Comparison of ENCODE assay signal across 9 cellular contexts in the genomic region with DNA sequence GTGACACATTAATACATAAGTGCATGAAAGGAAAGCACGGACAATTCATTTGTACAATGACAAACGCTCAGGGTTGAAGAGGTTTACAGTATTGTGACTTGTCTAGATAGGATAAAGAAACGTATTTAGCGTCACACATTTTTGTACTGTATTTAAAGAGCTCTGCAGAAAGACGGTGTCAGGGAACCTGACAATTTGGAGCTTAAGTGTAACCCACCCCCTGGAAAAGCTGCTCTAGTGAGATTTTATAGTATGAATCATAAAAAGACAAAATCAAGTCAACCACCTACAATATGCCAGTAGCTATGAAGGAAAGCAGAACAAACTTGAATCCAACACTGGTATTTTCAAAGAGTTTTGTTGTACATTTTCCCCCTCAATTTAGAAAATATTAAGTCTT. TPM values are rescaled to one million over a fixed set of nuclear protein-coding genes. Genes with fewer than 3 reads are reported as not detected.
DNase-seq lines count a peak whose midpoint lies in the region; ATAC-seq and TF ChIP-seq lines count a peak whose summit lies in the region.
"Had no signal": no experiment of that assay in that cellular context is flagged by ENCODE, and none has a peak within 500 bp of the region (broad histone marks: within the 10 kb centered on the region; RNA-seq: fewer than 3 reads in every experiment).

No MANE protein-coding gene starts in this region.

- intact Hi-C loops in Caco-2 (cut with micrococcal nuclease; ENCODE audit: unreplicated experiment) = loop anchor here (10.0 kb wide), 1 partner anchor 107 kb away; a partner anchor contains a TSS

- WGBS in ectodermal cell, 2 experiments = 32 to 42% methylated on average over 5 of the region's 5 CpGs

- H3K27me3 ChIP-seq in Caco-2 (replicated peaks; ENCODE audit: control insufficient read depth, insufficient read depth, low read length) (no peaks in the 10 kb centered on the region), MG63 (no peaks in the 10 kb centered on the region), ectodermal cell (ENCODE audit: control insufficient read depth, insufficient read depth, low read length, poor library complexity, severe bottlenecking) (no peaks in the 10 kb centered on the region), neural progenitor cell (no peaks in the 10 kb centered on the region)

- no peak overlapping the region for H2AFZ ChIP-seq in neural progenitor cell (replicated peaks)

- H4K20me1 ChIP-seq in neural progenitor cell (ENCODE audit: low read depth) = peaks cover 99% of the 10 kb centered on the region

- H3K4me3 Mint-ChIP-seq in Caco-2 (ENCODE audit: unreplicated experiment) (peak overlapping the region; percentile 43), neural progenitor cell (peak overlapping the region; percentile 57)

- CTCF ChIA-PET in Caco-2 (lab: Charles Lee) = interaction anchor here (2.9 kb wide), 1 partner anchor 11 kb away, joined by 8 read pairs; no protein-coding TSS in a partner anchor

- ATAC-seq in GM19395 (IDR thresholded peaks at IDR 0.05; ENCODE audit: unreplicated experiment) = no peak

- peaks cover 23% of the 10 kb centered on the region for H3F3A ChIP-seq in neural progenitor cell (ENCODE audit: low read depth)

- H3K27ac Mint-ChIP-seq in Caco-2 (ENCODE audit: unreplicated experiment) = no peak overlapping the region
- H3K27ac Mint-ChIP-seq in neural progenitor cell = no peak overlapping the region

- no peaks in the 10 kb centered on the region for H3K27me3 Mint-ChIP-seq in Caco-2 (ENCODE audit: insufficient read depth, unreplicated experiment)
- no peaks in the 10 kb centered on the region for H3K27me3 Mint-ChIP-seq in neural progenitor cell (ENCODE audit: insufficient read depth, low read depth)

- peaks cover 100% of the 10 kb centered on the region for H3K79me2 ChIP-seq in neural progenitor cell (ENCODE audit: low read depth)

- DNase-seq in Caco-2 (no peak), MG63 (no peak), neural progenitor cell (ENCODE audit: low spot score) (no peak), NCI-H1417 treated with DMSO at 0.1 percent for 48 hours (lab: John Stamatoyannopoulos, UW) (no peak), cerebellum (ENCODE audit: low spot score) (no peak), NCI-H1092 treated with DMSO at 0.1 percent for 48 hours (lab: John Stamatoyannopoulos, UW) (no peak)
- DNase-seq: NCI-H187 treated with DMSO at 0.1 percent for 48 hours had no signal

- H3K4me1 ChIP-seq in Caco-2 = peaks cover 72% of the 10 kb centered on the region
- peaks cover 46% of the 10 kb centered on the region for H3K4me1 ChIP-seq in ectodermal cell (ENCODE audit: control insufficient read depth, insufficient read depth, low read length)
- peaks cover 66% of the 10 kb centered on the region for H3K4me1 ChIP-seq in neural progenitor cell

- H3K9me3 Mint-ChIP-seq in Caco-2 (ENCODE audit: unreplicated experiment) (no peaks in the 10 kb centered on the region), neural progenitor cell (no peaks in the 10 kb centered on the region)

- H3K36me3 ChIP-seq in Caco-2 (ENCODE audit: control insufficient read depth, insufficient read depth, low read length) (no peaks in the 10 kb centered on the region), MG63 (peaks cover 80% of the 10 kb centered on the region), ectodermal cell (ENCODE audit: control insufficient read depth, insufficient read depth, low read length) (peaks cover 2% of the 10 kb centered on the region), neural progenitor cell (no peaks in the 10 kb centered on the region)

- peaks cover 89% of the 10 kb centered on the region for H3K36me3 Mint-ChIP-seq in Caco-2 (ENCODE audit: insufficient read depth, unreplicated experiment)
- peaks cover 28% of the 10 kb centered on the region for H3K36me3 Mint-ChIP-seq in neural progenitor cell

- H3K4me2 ChIP-seq in neural progenitor cell = peak overlapping the region; percentile 89

- H3K4me1 Mint-ChIP-seq in Caco-2 (ENCODE audit: low read depth, unreplicated experiment) = peaks cover 43% of the 10 kb centered on the region
- peaks cover 74% of the 10 kb centered on the region for H3K4me1 Mint-ChIP-seq in neural progenitor cell

- H3K9ac ChIP-seq in neural progenitor cell = no peak overlapping the region

- no TSS peak for BruUV-seq in Caco-2 (replicated peaks; lab: Mats Ljungman, UMichigan)

- no peak for TF ChIP-seq CTCF in Caco-2 (IDR thresholded peaks at IDR 0.05; ENCODE audit: insufficient read depth in 1 of 2, low read depth in 1 of 2, low read length in 1 of 2, severe bottlenecking in 1 of 2, unreplicated experiment in 1 of 2)
- no peak for TF ChIP-seq CTCF in neural progenitor cell (IDR thresholded peaks at IDR 0.05)

- POLR2A ChIA-PET in Caco-2 (lab: Charles Lee) = interaction anchor here (0.5 kb wide), 1 partner anchor 681 kb away, joined by 3 read pairs; a partner anchor contains a TSS

- H3K27ac ChIP-seq in ectodermal cell (ENCODE audit: insufficient read depth, low read depth, low read length, poor library complexity, severe bottlenecking) (no peak overlapping the region), neural progenitor cell (no peak overlapping the region)

- H3K9me3 ChIP-seq in Caco-2 = no peaks in the 10 kb centered on the region
- H3K9me3 ChIP-seq in MG63 = no peaks in the 10 kb centered on the region
- H3K9me3 ChIP-seq in ectodermal cell (ENCODE audit: control insufficient read depth, low read length) = no peaks in the 10 kb centered on the region
- no peaks in the 10 kb centered on the region for H3K9me3 ChIP-seq in neural progenitor cell (ENCODE audit: low read depth)

- H3K4me3 ChIP-seq in Caco-2 (ENCODE audit: low read depth, low read length) = no peak overlapping the region
- H3K4me3 ChIP-seq in MG63 = peak overlapping the region; percentile 97
- peak overlapping the region; percentile 17 for H3K4me3 ChIP-seq in ectodermal cell (ENCODE audit: insufficient read depth, low read depth, low read length)
- H3K4me3 ChIP-seq in neural progenitor cell = peak overlapping the region; percentile 89

RNA-seq across cellular contexts. Expression of a gene that starts 5.6 kb away (rescaled TPM):
- total RNA-seq in Caco-2 (2022) (197 and 204 TPM in 2 replicates), neural progenitor cell (ENCODE audit: low replicate concordance) (310 and 431 TPM in 2 replicates), cerebellum (201 TPM)
- total RNA-seq in MG63 (2014; rRNA removed; shearing (Covaris generic); ENCODE audit: low replicate concordance) = 158 and 271 TPM in 2 replicates
- polyA plus RNA-seq in ectodermal cell (2013, experiment 1 of 4) = 256 TPM
- 287 TPM for polyA plus RNA-seq in ectodermal cell (2013, experiment 2 of 4)
- polyA plus RNA-seq in ectodermal cell (2013, experiment 3 of 4) = 242 TPM
- polyA plus RNA-seq in ectodermal cell (2013, experiment 4 of 4) = 242 TPM
